Comparison of ENCODE assay signal across 8 cellular contexts in genomic region chr3:129398803-129399144, GRCh38. TPM values are rescaled to one million over a fixed set of nuclear protein-coding genes. Genes with fewer than 3 reads are reported as not detected.
DNase-seq lines count a peak whose midpoint lies in the region; ATAC-seq and TF ChIP-seq lines count a peak whose summit lies in the region.

No MANE protein-coding gene starts in this region.

- CTCF ChIA-PET in PC-9 (lab: Charles Lee), result interaction anchor here (1.0 kb wide), 1 partner anchor 15 kb away, joined by 4 read pairs; no protein-coding TSS in a partner anchor

- peaks cover 7% of the 10 kb centered on the region; the same call in 1 of the 2 replicates for H3F3A ChIP-seq in PC-9 (ENCODE audit: insufficient read depth, low read depth)

- TF ChIP-seq CTCF in BE2C (IDR thresholded peaks at IDR 0.05; ENCODE audit: low read depth, low read length) (no peak), PC-9 (conservative IDR thresholded peaks at IDR 0.05) (no peak), lower leg skin (IDR thresholded peaks at IDR 0.05) (no peak), suprapubic skin (IDR thresholded peaks at IDR 0.05) (no peak)

- TF ChIP-seq POLR2A in lower leg skin (IDR thresholded peaks at IDR 0.05) (no peak), suprapubic skin (IDR thresholded peaks at IDR 0.05) (no peak)

- H3K27ac ChIP-seq in PC-9, result peak overlapping the region; percentile 56
- peak overlapping the region; percentile 91 for H3K27ac ChIP-seq in suprapubic skin

- H3K36me3 ChIP-seq in BE2C, result peaks cover 11% of the 10 kb centered on the region
- H3K36me3 ChIP-seq in PC-9 (ENCODE audit: low read depth), result no peaks in the 10 kb centered on the region
- H3K36me3 ChIP-seq in suprapubic skin, result peaks cover 5% of the 10 kb centered on the region

- intact Hi-C loops in PC-9 (cut with micrococcal nuclease; ENCODE audit: unreplicated experiment) (loop anchor here (5.0 kb wide), 1 partner anchor 44 kb away; the partner anchor contains the start of gene IFT122), lower leg skin (cut with DNase I; ENCODE audit: low total_unique reads) (no loop called here)

- peak; percentile 28 for DNase-seq in BE2C
- DNase-seq in PC-9, result no peak
- DNase-seq in central memory CD4-positive, alpha-beta T cell, result peak; percentile 7
- DNase-seq in lower leg skin (ENCODE audit: low spot score in 2 of 2), result no peak
- DNase-seq in suprapubic skin (ENCODE audit: low spot score in 2 of 2), result no peak
- no peak for DNase-seq in UCSD-AML1 (lab: John Stamatoyannopoulos, UW; ENCODE audit: unreplicated experiment)

- peaks cover 40% of the 10 kb centered on the region for H3K79me2 ChIP-seq in PC-9 (ENCODE audit: low read depth)

- H3K27me3 ChIP-seq in BE2C (no peaks in the 10 kb centered on the region), PC-9 (ENCODE audit: insufficient read depth, low read depth) (no peaks in the 10 kb centered on the region), suprapubic skin (no peaks in the 10 kb centered on the region)

- 0 to 1% methylated on average over 17 to 18 of the region's 18 CpGs for WGBS in lower leg skin, 2 donors
- 3% methylated on average over 8 of the region's 18 CpGs for WGBS in suprapubic skin

- POLR2A ChIA-PET in PC-9 (lab: Charles Lee; ENCODE audit: unreplicated experiment), result no interaction called here

- no peaks in the 10 kb centered on the region for H3K9me2 ChIP-seq in PC-9 (ENCODE audit: insufficient read depth)

- BruUV-seq in PC-9 (replicated peaks; lab: Mats Ljungman, UMichigan), result TSS peak; percentile 55

- H3K4me1 ChIP-seq in BE2C (no peaks in the 10 kb centered on the region), PC-9 (replicated peaks; ENCODE audit: insufficient read depth) (peaks cover 9% of the 10 kb centered on the region), suprapubic skin (peaks cover 38% of the 10 kb centered on the region)

- TF ChIP-seq EP300 in suprapubic skin (IDR thresholded peaks at IDR 0.05), result no peak

- peak overlapping the region; percentile 93 for H3K4me3 ChIP-seq in BE2C (ENCODE audit: low read depth, low read length)
- peak overlapping the region; percentile 81 for H3K4me3 ChIP-seq in PC-9
- peak overlapping the region; percentile 57 for H3K4me3 ChIP-seq in lower leg skin (ENCODE audit: low read depth, poor library complexity, severe bottlenecking)
- H3K4me3 ChIP-seq in suprapubic skin, result peak overlapping the region; percentile 71

- peak overlapping the region; percentile 95 for H3K4me2 ChIP-seq in PC-9

- H3K9me3 ChIP-seq in BE2C (no peaks in the 10 kb centered on the region), PC-9 (ENCODE audit: insufficient read depth, low read depth) (no peaks in the 10 kb centered on the region), suprapubic skin (no peaks in the 10 kb centered on the region)

- H2AFZ ChIP-seq in PC-9, result peak overlapping the region; percentile 89

- no peaks in the 10 kb centered on the region for H4K20me1 ChIP-seq in PC-9 (ENCODE audit: insufficient read depth)

- ATAC-seq in GM21528 (IDR thresholded peaks at IDR 0.05; ENCODE audit: low FRiP score, unreplicated experiment) (peak; percentile 24), HG02763 (IDR thresholded peaks at IDR 0.05; ENCODE audit: unreplicated experiment) (no peak)

RNA-seq across cellular contexts. Expression of gene EFCAB12, which starts 29.7 kb away (rescaled TPM):
- 0.08 TPM for polyA plus RNA-seq in BE2C (2012; ENCODE audit: insufficient read depth, insufficient read length, low read depth)
- total RNA-seq in PC-9 (2021) (2.0 and 2.2 TPM in 2 replicates), lower leg skin (not detected), suprapubic skin (1 to 10 TPM in 1 of 4 donors, under 1 TPM in 2, not detected in 1; 0.13 to 1.1 (median 0.23) TPM)

RNA-seq across cellular contexts. Expression of gene MBD4, which starts 41.0 kb away (rescaled TPM):
- polyA plus RNA-seq in BE2C (2012; ENCODE audit: insufficient read depth, insufficient read length, low read depth), result 34.5 TPM
- total RNA-seq in PC-9 (2021) (48.6 and 49.4 TPM in 2 replicates), lower leg skin (10 to 100 TPM; 14.5 to 36.9 (median 18.4) TPM), suprapubic skin (10 to 100 TPM; 14.8 to 42.5 (median 24.0) TPM)

RNA-seq across cellular contexts. Expression of gene IFT122, which starts 41.2 kb away (rescaled TPM):
- 19.1 TPM for polyA plus RNA-seq in BE2C (2012; ENCODE audit: insufficient read depth, insufficient read length, low read depth)
- total RNA-seq in PC-9 (2021) (44.8 and 55.6 TPM in 2 replicates), lower leg skin (10 to 100 TPM; 10.1 to 31.1 (median 22.5) TPM), suprapubic skin (10 to 100 TPM in 3 of 4 donors, 1 to 10 TPM in 1; 9.5 to 47.6 (median 24.5) TPM)

Comparison
In these comparisons a context has a peak if more than half of its experiments do, and no peak if none do; other contexts are left out.
1. DNase-seq: peak in BE2C (single experiment) and central memory CD4-positive, alpha-beta T cell (single experiment); none in PC-9 (0 of 2), lower leg skin (0 of 2), suprapubic skin (0 of 2) and UCSD-AML1 (single experiment).
2. Peak in every context shown above with its lines, with median percentiles within 50 percentile points of each other: H3K4me3 ChIP-seq.